8 cellular contexts compared by ENCODE assay signal in the genomic region with DNA sequence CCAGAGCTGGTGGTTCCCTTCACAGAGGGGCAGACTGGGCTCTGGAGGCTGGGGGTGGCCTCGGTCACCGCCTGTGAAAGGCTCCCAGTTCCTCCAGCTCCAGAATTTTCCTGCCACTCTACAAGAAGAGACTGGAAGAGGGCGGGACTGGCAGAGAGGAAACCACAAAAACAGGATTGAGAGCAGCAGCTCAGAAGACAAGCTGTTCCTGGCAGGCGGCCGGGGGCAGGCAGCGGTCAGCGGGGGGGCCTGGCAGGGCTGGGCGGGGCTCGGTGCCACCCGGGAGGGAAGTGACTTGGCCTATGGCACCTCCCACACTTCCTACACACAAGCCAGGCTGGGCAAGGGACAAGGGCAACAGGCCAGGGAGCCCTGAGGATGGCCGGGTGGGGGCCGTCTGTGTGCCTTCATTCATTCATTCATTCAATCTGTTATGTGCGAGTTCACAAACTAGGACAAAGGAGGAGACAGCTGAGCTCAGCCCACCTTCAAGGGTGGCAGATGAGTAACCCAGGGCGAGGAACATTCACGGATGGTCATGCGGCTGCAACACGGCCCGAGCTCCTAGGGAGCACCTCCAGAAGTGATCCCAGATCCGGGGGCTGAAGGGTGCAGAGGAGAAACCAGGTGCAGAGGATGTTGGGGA. TPM values are rescaled to one million over a fixed set of nuclear protein-coding genes. Genes with fewer than 3 reads are reported as not detected.
DNase-seq lines count a peak whose midpoint lies in the region; ATAC-seq and TF ChIP-seq lines count a peak whose summit lies in the region.

No MANE protein-coding gene starts in this region.

- H3K27me3 ChIP-seq in kidney epithelial cell (ENCODE audit: control insufficient read depth, insufficient read depth, low read length) = no peaks in the 10 kb centered on the region
- no peaks in the 10 kb centered on the region for H3K27me3 ChIP-seq in spleen (replicated peaks in 1 of 7)

- H3K4me3 ChIP-seq in kidney epithelial cell (ENCODE audit: low read depth, low read length) = no peak overlapping the region
- H3K4me3 ChIP-seq in spleen = peak overlapping the region in 4 of 8 donors; percentile 1 to 54 (median 16)

- peak; percentile 16 for ATAC-seq in central memory CD8-positive, alpha-beta T cell (replicated peaks; ENCODE audit: extremely low read depth, poor library complexity, severe bottlenecking)
- ATAC-seq in HG03571 (IDR thresholded peaks at IDR 0.05; ENCODE audit: unreplicated experiment) = no peak
- no peak for ATAC-seq in HG03097 (IDR thresholded peaks at IDR 0.05; ENCODE audit: low FRiP score, unreplicated experiment)

- peaks cover 4 to 13% (median 9%) of the 10 kb centered on the region in 8 donors for H3K9me3 ChIP-seq in spleen

- no peaks in the 10 kb centered on the region for H3K27me3 Mint-ChIP-seq in Calu3 (ENCODE audit: unreplicated experiment)
- no peaks in the 10 kb centered on the region for H3K27me3 Mint-ChIP-seq in central memory CD8-positive, alpha-beta T cell

- peaks cover 12% of the 10 kb centered on the region for H3K4me1 Mint-ChIP-seq in Calu3 (ENCODE audit: low read depth, unreplicated experiment)
- H3K4me1 Mint-ChIP-seq in central memory CD8-positive, alpha-beta T cell = peaks cover 24% of the 10 kb centered on the region

- 4 to 8% (median 6%) methylated on average over 19 of the region's 19 CpGs for WGBS in spleen, 5 donors

- TF ChIP-seq CTCF in Calu3 (IDR thresholded peaks at IDR 0.05; ENCODE audit: unreplicated experiment) (no peak), kidney epithelial cell (IDR thresholded peaks at IDR 0.05; ENCODE audit: insufficient read depth, low read length, poor library complexity, severe bottlenecking) (no peak), spleen (IDR thresholded peaks at IDR 0.05 in 8 of 11, conservative IDR thresholded peaks at IDR 0.05 in 3 of 11) (no peak)

- no TSS peak for BruUV-seq in Calu3 (replicated peaks; lab: Mats Ljungman, UMichigan)

- H3K36me3 Mint-ChIP-seq in Calu3 (ENCODE audit: insufficient read depth, unreplicated experiment) = peaks cover 9% of the 10 kb centered on the region
- H3K36me3 Mint-ChIP-seq in central memory CD8-positive, alpha-beta T cell (ENCODE audit: insufficient read depth) = peaks cover 9% of the 10 kb centered on the region

- DNase-seq in Calu3 (peak; percentile 92), LHCN-M2 (ENCODE audit: low read depth) (peak; percentile 96), SK-MEL-5 (ENCODE audit: low read depth, low spot score) (peak; percentile 88), kidney epithelial cell (ENCODE audit: low read depth) (peak; percentile 69), spleen (peak; percentile 97)
- no peak for DNase-seq in central memory CD8-positive, alpha-beta T cell (ENCODE audit: low spot score in 2 of 2)

- CTCF ChIA-PET in Calu3 (lab: Charles Lee) = interaction anchor here (0.9 kb wide), 1 partner anchor 13 kb away, joined by 6 read pairs; no protein-coding TSS in a partner anchor

- peaks cover 25 to 89% (median 62%) of the 10 kb centered on the region in 6 donors for H3K4me1 ChIP-seq in spleen

- peak overlapping the region; percentile 69 to 92 (median 88) for H3K27ac ChIP-seq in spleen

- H3K36me3 ChIP-seq in kidney epithelial cell (ENCODE audit: control insufficient read depth, insufficient read depth, low read length) (no peaks in the 10 kb centered on the region), spleen (peaks cover 0 to 2% (median 0%) of the 10 kb centered on the region in 6 donors)

- in situ Hi-C loops in SK-MEL-5 (cut with HindIII; ENCODE audit: low pct_unique_long_range_greater_than_20kb, low sequenced_read_pairs) = no loop called here

- intact Hi-C loops in Calu3 (cut with micrococcal nuclease; ENCODE audit: unreplicated experiment) = no loop called here
- intact Hi-C loops in spleen (cut with DNase I; ENCODE audit: low total_unique reads) = no loop called here

- TF ChIP-seq POLR2A in spleen (IDR thresholded peaks at IDR 0.05) = no peak

- H3K27ac Mint-ChIP-seq in Calu3 (ENCODE audit: unreplicated experiment) = peak overlapping the region; percentile 78
- H3K27ac Mint-ChIP-seq in central memory CD8-positive, alpha-beta T cell (ENCODE audit: low read depth) = peak overlapping the region; percentile 88

- H3K9me3 Mint-ChIP-seq in Calu3 (ENCODE audit: low read depth, unreplicated experiment) = peaks cover 2% of the 10 kb centered on the region
- H3K9me3 Mint-ChIP-seq in central memory CD8-positive, alpha-beta T cell = no peaks in the 10 kb centered on the region

- H3K4me3 Mint-ChIP-seq in Calu3 (ENCODE audit: low read depth, unreplicated experiment) = peak overlapping the region; percentile 39
- H3K4me3 Mint-ChIP-seq in central memory CD8-positive, alpha-beta T cell = peak overlapping the region; percentile 68

RNA-seq across cellular contexts. Expression of a gene that starts 16.9 kb away (rescaled TPM):
- total RNA-seq in Calu3 (2022) (65.3 and 72.3 TPM in 2 replicates), LHCN-M2 (2014; rRNA removed) (69.4 and 76.1 TPM in 2 replicates), kidney epithelial cell (51.3 and 66.1 TPM in 2 replicates), spleen (10 to 100 TPM; 47.6 to 77.1 (median 65.5) TPM)
- polyA plus RNA-seq in LHCN-M2 (2012) = 66.7 TPM
- 30.2 and 34.5 TPM in 2 replicates for total RNA-seq in SK-MEL-5 (2014; rRNA removed; shearing (Covaris generic))
- polyA plus RNA-seq in SK-MEL-5 (2015; cell fraction: cytosol; rRNA removed) = 81.8 and 111 TPM in 2 replicates
- polyA plus RNA-seq in SK-MEL-5 (2015; cell fraction: nucleus; rRNA removed) = 97.7 and 143 TPM in 2 replicates
- polyA plus RNA-seq in spleen = 10 to 100 TPM; 29.1 to 53.0 (median 31.2) TPM

RNA-seq across cellular contexts. Expression of a gene that starts 18.6 kb away (rescaled TPM):
- total RNA-seq in Calu3 (2022) (96.0 and 99.7 TPM in 2 replicates), LHCN-M2 (2014; rRNA removed) (44.0 and 49.5 TPM in 2 replicates), kidney epithelial cell (253 and 315 TPM in 2 replicates), spleen (100 to 1,000 TPM; 212 to 389 (median 265) TPM)
- 22.1 TPM for polyA plus RNA-seq in LHCN-M2 (2012)
- total RNA-seq in SK-MEL-5 (2014; rRNA removed; shearing (Covaris generic)) = 19.1 and 22.2 TPM in 2 replicates
- polyA plus RNA-seq in SK-MEL-5 (2015; cell fraction: cytosol; rRNA removed) = 54.7 and 64.5 TPM in 2 replicates
- polyA plus RNA-seq in SK-MEL-5 (2015; cell fraction: nucleus; rRNA removed) = 67.2 and 76.0 TPM in 2 replicates
- polyA plus RNA-seq in spleen = 100 to 1,000 TPM in 1 of 3 donors, 10 to 100 TPM in 2; 88.2 to 154 (median 90.0) TPM

Comparison
In these comparisons a context has a peak if more than half of its experiments do, and no peak if none do; other contexts are left out.
1. DNase-seq: peak in Calu3 (single experiment), LHCN-M2 (single experiment), SK-MEL-5 (single experiment), kidney epithelial cell (single experiment) and spleen (single experiment); none in central memory CD8-positive, alpha-beta T cell (0 of 2).